Comparison of ENCODE assay signal across 11 cellular contexts in genomic region chr3:174442317-174442682, GRCh38.
A peak's percentile ranks its signal among the peaks of the same experiment; 100 is the strongest.
DNase-seq lines count a peak whose midpoint lies in the region; ATAC-seq and TF ChIP-seq lines count a peak whose summit lies in the region.
"Had no signal": no experiment of that assay in that cellular context is flagged by ENCODE, and none has a peak within 500 bp of the region (broad histone marks: within the 10 kb centered on the region; RNA-seq: fewer than 3 reads in every experiment).

No MANE protein-coding gene starts in this region.

- no peak overlapping the region for H4K91ac ChIP-seq in mesenchymal stem cell (ENCODE audit: low read length)

- CTCF ChIA-PET in MCF 10A (lab: Yijun Ruan, JAX), result interaction anchor here (0.7 to 1.9 kb wide), 4 partner anchors 10 to 1235 kb away, joined by 3 to 9 read pairs (median 5); no protein-coding TSS in a partner anchor

- H3K4ac ChIP-seq in mesenchymal stem cell (ENCODE audit: low read depth in 1 of 2, low read length in 2 of 2), result no peak overlapping the region

- in situ Hi-C loops in brain microvascular endothelial cell (cut with HindIII; ENCODE audit: low pct_ligation_motif_present, low sequenced_read_pairs), result no loop called here

- H2BK120ac ChIP-seq in mesenchymal stem cell (ENCODE audit: low read depth, low read length), result no peak overlapping the region

- DNase-seq in breast epithelium (ENCODE audit: low spot score in 2 of 2) (no peak), MCF 10A (ENCODE audit: unreplicated experiment) (no peak), brain microvascular endothelial cell (no peak), mesenchymal stem cell (no peak), type B pancreatic cell (ENCODE audit: extremely low spot score, unreplicated experiment) (no peak), iPS-NIHi11 (ENCODE audit: low spot score) (no peak), H4 (ENCODE audit: low spot score) (no peak)
- DNase-seq: NCI-H2107, thyroid gland had no signal

- H3K36me3 Mint-ChIP-seq in MCF 10A (ENCODE audit: insufficient read depth, unreplicated experiment) (no peaks in the 10 kb centered on the region), type B pancreatic cell (peaks cover 3% of the 10 kb centered on the region)

- no peak overlapping the region for H3K23ac ChIP-seq in mesenchymal stem cell (ENCODE audit: low read length in 2 of 2)

- no peak overlapping the region for H4K8ac ChIP-seq in mesenchymal stem cell (ENCODE audit: low read length)

- H2AFZ ChIP-seq in mesenchymal stem cell (ENCODE audit: low read depth, low read length), result no peak overlapping the region

- no peak for TF ChIP-seq POLR2A in breast epithelium (IDR thresholded peaks at IDR 0.05)

- H3K9me3 Mint-ChIP-seq in MCF 10A (ENCODE audit: unreplicated experiment) (no peaks in the 10 kb centered on the region), type B pancreatic cell (no peaks in the 10 kb centered on the region)

- no peaks in the 10 kb centered on the region for H3K27me3 Mint-ChIP-seq in MCF 10A (ENCODE audit: insufficient read depth, unreplicated experiment)
- H3K27me3 Mint-ChIP-seq in type B pancreatic cell, result no peaks in the 10 kb centered on the region

- H3K27me3 ChIP-seq in breast epithelium (no peaks in the 10 kb centered on the region), brain microvascular endothelial cell (replicated peaks) (no peaks in the 10 kb centered on the region), mesenchymal stem cell (ENCODE audit: control insufficient read depth in 1 of 2, insufficient read depth in 1 of 2, low read length in 2 of 2) (no peaks in the 10 kb centered on the region)
- H3K27me3 ChIP-seq: thyroid gland had no signal

- 90% methylated on average over 1 of the region's 4 CpGs for WGBS in mesenchymal stem cell

- H2BK15ac ChIP-seq in mesenchymal stem cell (ENCODE audit: low read depth, poor library complexity, severe bottlenecking), result no peak overlapping the region

- H3K79me1 ChIP-seq in mesenchymal stem cell (replicated peaks; ENCODE audit: low read length, poor library complexity, severe bottlenecking), result peaks cover 2% of the 10 kb centered on the region

- intact Hi-C loops in breast epithelium (cut with DNase I; ENCODE audit: low total_unique reads), result no loop called here
- intact Hi-C loops in MCF 10A (cut with micrococcal nuclease), result loop anchor here (5.0 kb wide), 1 partner anchor 705 kb away; no protein-coding TSS in a partner anchor

- peak overlapping the region; percentile 99 for H3K27ac ChIP-seq in breast epithelium
- peak overlapping the region; percentile 97 for H3K27ac ChIP-seq in brain microvascular endothelial cell
- H3K27ac ChIP-seq in mesenchymal stem cell (ENCODE audit: low read length, poor library complexity, severe bottlenecking), result no peak overlapping the region

- H3K4me3 Mint-ChIP-seq in MCF 10A (ENCODE audit: unreplicated experiment), result no peak overlapping the region
- H3K4me3 Mint-ChIP-seq in type B pancreatic cell, result peak overlapping the region; percentile 91

- ATAC-seq in HG02973 (IDR thresholded peaks at IDR 0.05; ENCODE audit: unreplicated experiment), result no peak
- ATAC-seq: left lobe of liver had no signal

- BruUV-seq in MCF 10A (replicated peaks; lab: Mats Ljungman, UMichigan), result no TSS peak

- H3K4me1 ChIP-seq in breast epithelium, result no peaks in the 10 kb centered on the region
- H3K4me1 ChIP-seq in mesenchymal stem cell (ENCODE audit: control insufficient read depth, insufficient read depth, low read depth, low read length), result no peaks in the 10 kb centered on the region

- H3K9me3 ChIP-seq in breast epithelium, result no peaks in the 10 kb centered on the region
- no peaks in the 10 kb centered on the region for H3K9me3 ChIP-seq in mesenchymal stem cell (ENCODE audit: control insufficient read depth, low read length)
- H3K9me3 ChIP-seq: thyroid gland had no signal

- peaks cover 10% of the 10 kb centered on the region for H3K4me1 Mint-ChIP-seq in MCF 10A (ENCODE audit: insufficient read depth, unreplicated experiment)
- H3K4me1 Mint-ChIP-seq in type B pancreatic cell (ENCODE audit: unreplicated experiment), result peaks cover 14% of the 10 kb centered on the region

- TF ChIP-seq CTCF in breast epithelium (IDR thresholded peaks at IDR 0.05) (no peak), MCF 10A (IDR thresholded peaks at IDR 0.05; ENCODE audit: unreplicated experiment) (no peak), brain microvascular endothelial cell (IDR thresholded peaks at IDR 0.05; ENCODE audit: low read depth, low read length, missing control alignments) (no peak), type B pancreatic cell (conservative IDR thresholded peaks at IDR 0.05) (no peak)

- H3K27ac Mint-ChIP-seq in MCF 10A (ENCODE audit: low read depth, unreplicated experiment) (no peak overlapping the region), type B pancreatic cell (peak overlapping the region; percentile 88)

- H3K4me3 ChIP-seq in breast epithelium (peak overlapping the region in 2 of 3 donors; percentile 82 to 97), brain microvascular endothelial cell (ENCODE audit: low read depth, low read length) (peak overlapping the region; percentile 72), mesenchymal stem cell (ENCODE audit: insufficient read depth in 1 of 2, low read depth in 1 of 2, low read length in 2 of 2) (peak overlapping the region in 1 of 2 experiments; percentile 89)

- H2AK5ac ChIP-seq in mesenchymal stem cell (ENCODE audit: low read length, severe bottlenecking), result no peak overlapping the region

- H3K18ac ChIP-seq in mesenchymal stem cell (ENCODE audit: low read depth in 1 of 2, low read length in 2 of 2), result no peak overlapping the region

- POLR2A ChIA-PET in MCF 10A (lab: Yijun Ruan, JAX), result interaction anchor here (1.1 kb wide), 2 partner anchors 120 to 708 kb away, joined by 3 read pairs; no protein-coding TSS in a partner anchor

- peak overlapping the region; percentile 97 for H3K9ac ChIP-seq in mesenchymal stem cell (ENCODE audit: low read length)

- no peak overlapping the region for H2BK12ac ChIP-seq in mesenchymal stem cell (ENCODE audit: low read length in 2 of 2)

- no peaks in the 10 kb centered on the region for H3K36me3 ChIP-seq in breast epithelium
- no peaks in the 10 kb centered on the region for H3K36me3 ChIP-seq in brain microvascular endothelial cell (replicated peaks)
- H3K36me3 ChIP-seq in mesenchymal stem cell (ENCODE audit: control insufficient read depth in 1 of 2, insufficient read depth in 2 of 2, low read depth in 1 of 2, low read length in 2 of 2), result no peaks in the 10 kb centered on the region
- H3K36me3 ChIP-seq: thyroid gland had no signal

- no peak overlapping the region for H3K4me2 ChIP-seq in mesenchymal stem cell (ENCODE audit: low read length, poor library complexity, severe bottlenecking)

- H2BK5ac ChIP-seq in mesenchymal stem cell (ENCODE audit: low read depth, low read length, poor library complexity, severe bottlenecking), result no peak overlapping the region

- no peak overlapping the region for H3K14ac ChIP-seq in mesenchymal stem cell (ENCODE audit: low read length in 2 of 2)
